In the genomic region with DNA sequence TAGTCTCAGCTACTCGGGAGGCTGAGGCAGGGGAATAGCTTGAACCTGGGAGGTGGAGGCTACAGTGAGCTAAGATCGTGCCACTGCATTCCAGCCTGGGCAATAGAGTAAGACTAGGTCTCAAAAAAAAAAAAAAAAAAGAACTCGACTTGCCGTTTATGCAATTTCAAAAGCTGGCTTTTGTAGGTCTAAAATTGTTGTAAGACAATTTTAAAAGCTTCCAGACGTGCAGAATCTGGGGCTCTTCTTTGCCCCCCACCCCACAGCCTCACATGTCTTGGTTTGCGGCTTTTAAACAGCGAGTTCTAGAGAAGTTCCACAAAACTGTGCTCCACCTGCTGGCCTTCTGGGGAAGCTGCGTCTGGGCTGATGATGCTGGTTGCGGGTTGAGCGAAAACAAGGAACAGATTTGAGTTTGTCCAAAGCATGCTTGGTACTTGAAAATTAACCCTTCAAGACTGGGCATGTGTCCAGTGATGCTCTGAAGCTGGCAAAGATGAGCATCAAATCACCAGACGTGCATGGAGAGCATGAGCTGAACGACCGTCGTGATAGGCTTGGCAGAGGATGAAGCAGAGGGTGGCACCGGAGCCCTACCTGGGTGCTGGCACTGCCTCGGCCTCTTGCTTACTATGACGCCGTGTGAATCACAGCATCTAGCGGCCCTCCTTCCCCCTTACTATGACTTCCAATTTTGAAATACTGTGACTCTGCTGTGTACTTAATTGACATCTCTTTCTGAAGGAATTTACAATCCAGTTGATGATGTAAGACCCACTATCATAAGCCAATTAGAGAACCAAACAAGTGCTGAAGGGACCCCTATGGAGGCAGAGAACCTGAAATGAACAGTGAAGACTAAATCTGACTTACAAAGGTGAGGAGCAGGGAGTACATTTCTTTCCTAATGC, we compare ENCODE assay signal across 8 cellular contexts.
A peak's percentile ranks its signal among the peaks of the same experiment; 100 is the strongest.
DNase-seq lines count a peak whose midpoint lies in the region; ATAC-seq and TF ChIP-seq lines count a peak whose summit lies in the region.

No MANE protein-coding gene starts in this region.

- POLR2A ChIA-PET in WTC11 (lab: Charles Lee) = interaction anchor here (0.6 to 0.7 kb wide), 2 partner anchors 77 to 353 kb away, joined by 6 to 7 read pairs; no protein-coding TSS in a partner anchor

- peak; percentile 33 for DNase-seq in 8988T
- DNase-seq in MV-4-11 (lab: John Stamatoyannopoulos, UW) = peak; percentile 70
- peak; percentile 68 for DNase-seq in WTC11 (ENCODE audit: low spot score)
- peak; percentile 69 for DNase-seq in colonic mucosa
- peak; percentile 52 for DNase-seq in left lobe of liver (ENCODE audit: low spot score)
- DNase-seq in stimulated activated CD4-positive, alpha-beta T cell treated with anti-CD3 and anti-CD28 coated beads, Interleukin-4, amount 100 ng/mL, for 48 hours (ENCODE audit: low read depth in 2 of 2) = peak; percentile 40 to 45

- H3K27me3 Mint-ChIP-seq in WTC11 (ENCODE audit: low read depth) = no peaks in the 10 kb centered on the region

- no peak overlapping the region for H3K27ac ChIP-seq in colonic mucosa

- H3K27me3 ChIP-seq in colonic mucosa = no peaks in the 10 kb centered on the region

- H3K27ac Mint-ChIP-seq in WTC11 = no peak overlapping the region

- intact Hi-C loops in colonic mucosa (cut with DNase I) = loop anchor here (2.0 to 10.0 kb wide), 3 partner anchors 77 to 353 kb away; partner anchors contain the start of genes ATXN1 and GMPR

- CTCF ChIA-PET in WTC11 (lab: Charles Lee) = interaction anchor here (0.6 to 1.6 kb wide), 26 partner anchors 9 to 423 kb away, joined by 3 to 14 read pairs (median 3); no protein-coding TSS in a partner anchor

- no peaks in the 10 kb centered on the region for H3K9me3 Mint-ChIP-seq in WTC11

- H3K4me1 ChIP-seq in colonic mucosa = no peaks in the 10 kb centered on the region

- H3K36me3 ChIP-seq in colonic mucosa = no peaks in the 10 kb centered on the region

- H3K4me3 ChIP-seq in GM12875 (ENCODE audit: low read depth, low read length) = no peak overlapping the region
- no peak overlapping the region for H3K4me3 ChIP-seq in colonic mucosa

- TF ChIP-seq CTCF in GM12875 (IDR thresholded peaks at IDR 0.05; ENCODE audit: borderline replicate concordance, insufficient read depth, low read depth, low read length) (peak; percentile 84), WTC11 (IDR thresholded peaks at IDR 0.05) (peak; percentile 67), colonic mucosa (IDR thresholded peaks at IDR 0.05) (peak; percentile 72)

- H3K9ac ChIP-seq in colonic mucosa (ENCODE audit: low read depth in 2 of 2, low read length in 2 of 2) = no peak overlapping the region

- no peaks in the 10 kb centered on the region for H3K36me3 Mint-ChIP-seq in WTC11

- no peaks in the 10 kb centered on the region for H3K4me1 Mint-ChIP-seq in WTC11

- H3K9me3 ChIP-seq in colonic mucosa = no peaks in the 10 kb centered on the region

- peak; percentile 89 for ATAC-seq in WTC11
- peak; percentile 83 for ATAC-seq in left lobe of liver
- ATAC-seq in HG02852 (IDR thresholded peaks at IDR 0.05; ENCODE audit: unreplicated experiment) = no peak

- no peak overlapping the region for H3K4me3 Mint-ChIP-seq in WTC11

TF ChIP-seq in WTC11, 78 proteins besides CTCF, POLR2A, EP300 and RAD21:
- TF ChIP-seq, protein P1, sequence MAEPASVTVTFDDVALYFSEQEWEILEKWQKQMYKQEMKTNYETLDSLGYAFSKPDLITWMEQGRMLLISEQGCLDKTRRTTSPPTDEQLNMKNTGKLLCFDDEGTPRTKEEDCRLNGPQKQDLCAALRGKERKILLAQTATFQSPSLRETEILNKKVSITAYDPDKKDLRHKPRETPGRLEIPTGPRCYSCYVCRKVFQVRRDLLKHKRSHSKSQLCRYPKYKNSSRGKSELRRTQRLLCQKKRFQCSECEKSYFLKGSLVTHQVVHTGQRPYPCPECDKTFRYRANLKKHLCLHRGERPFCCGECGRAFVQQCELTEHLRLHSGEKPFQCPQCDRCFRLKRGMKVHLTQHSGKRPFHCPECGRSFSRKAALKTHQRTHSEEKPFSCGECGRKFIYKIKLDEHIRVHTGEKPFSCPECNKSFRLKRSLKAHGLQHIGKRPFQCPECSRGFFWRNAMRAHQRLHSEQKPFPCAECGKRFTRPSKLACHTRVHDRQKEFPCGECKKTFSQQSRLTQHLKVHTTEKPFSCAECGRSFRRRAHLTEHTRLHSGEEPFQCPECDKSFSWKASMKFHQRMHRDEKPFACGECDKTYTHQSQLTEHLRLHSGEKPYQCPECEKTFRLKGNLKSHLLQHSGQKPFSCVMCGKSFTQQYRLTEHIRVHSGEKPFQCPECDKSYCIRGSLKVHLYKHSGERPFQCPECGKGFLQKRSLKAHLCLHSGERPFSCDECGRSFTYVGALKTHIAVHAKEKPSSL (CRISPR knock-in tag; conservative IDR thresholded peaks at IDR 0.05) = no peak
- TF ChIP-seq, protein P2, sequence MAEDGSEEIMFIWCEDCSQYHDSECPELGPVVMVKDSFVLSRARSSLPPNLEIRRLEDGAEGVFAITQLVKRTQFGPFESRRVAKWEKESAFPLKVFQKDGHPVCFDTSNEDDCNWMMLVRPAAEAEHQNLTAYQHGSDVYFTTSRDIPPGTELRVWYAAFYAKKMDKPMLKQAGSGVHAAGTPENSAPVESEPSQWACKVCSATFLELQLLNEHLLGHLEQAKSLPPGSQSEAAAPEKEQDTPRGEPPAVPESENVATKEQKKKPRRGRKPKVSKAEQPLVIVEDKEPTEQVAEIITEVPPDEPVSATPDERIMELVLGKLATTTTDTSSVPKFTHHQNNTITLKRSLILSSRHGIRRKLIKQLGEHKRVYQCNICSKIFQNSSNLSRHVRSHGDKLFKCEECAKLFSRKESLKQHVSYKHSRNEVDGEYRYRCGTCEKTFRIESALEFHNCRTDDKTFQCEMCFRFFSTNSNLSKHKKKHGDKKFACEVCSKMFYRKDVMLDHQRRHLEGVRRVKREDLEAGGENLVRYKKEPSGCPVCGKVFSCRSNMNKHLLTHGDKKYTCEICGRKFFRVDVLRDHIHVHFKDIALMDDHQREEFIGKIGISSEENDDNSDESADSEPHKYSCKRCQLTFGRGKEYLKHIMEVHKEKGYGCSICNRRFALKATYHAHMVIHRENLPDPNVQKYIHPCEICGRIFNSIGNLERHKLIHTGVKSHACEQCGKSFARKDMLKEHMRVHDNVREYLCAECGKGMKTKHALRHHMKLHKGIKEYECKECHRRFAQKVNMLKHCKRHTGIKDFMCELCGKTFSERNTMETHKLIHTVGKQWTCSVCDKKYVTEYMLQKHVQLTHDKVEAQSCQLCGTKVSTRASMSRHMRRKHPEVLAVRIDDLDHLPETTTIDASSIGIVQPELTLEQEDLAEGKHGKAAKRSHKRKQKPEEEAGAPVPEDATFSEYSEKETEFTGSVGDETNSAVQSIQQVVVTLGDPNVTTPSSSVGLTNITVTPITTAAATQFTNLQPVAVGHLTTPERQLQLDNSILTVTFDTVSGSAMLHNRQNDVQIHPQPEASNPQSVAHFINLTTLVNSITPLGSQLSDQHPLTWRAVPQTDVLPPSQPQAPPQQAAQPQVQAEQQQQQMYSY (CRISPR knock-in tag; IDR thresholded peaks at IDR 0.05) = peak; percentile 93
- 0 out of 2 replicates have a peak, but pooled peaks have one; percentile 18 for TF ChIP-seq MAX (CRISPR knock-in tag; IDR thresholded peaks at IDR 0.05)
